26 cellular contexts compared by ENCODE assay signal in genomic region chr1:53968125-53968513, GRCh38. TPM values are rescaled to one million over a fixed set of nuclear protein-coding genes. Genes with fewer than 3 reads are reported as not detected.
DNase-seq lines count a peak whose midpoint lies in the region; TF ChIP-seq lines count a peak whose summit lies in the region.
"Had no signal": no experiment of that assay in that cellular context is flagged by ENCODE, and none has a peak within 500 bp of the region (broad histone marks: within the 10 kb centered on the region; RNA-seq: fewer than 3 reads in every experiment).

No MANE protein-coding gene starts in this region.

- H3K4me3 ChIP-seq in mammary epithelial cell (replicated peaks in 1 of 3; ENCODE audit: insufficient read depth in 1 of 3, low read depth in 2 of 3, low read length in 3 of 3) = no peak overlapping the region
- H3K4me3 ChIP-seq: BLaER1 treated with 17β-estradiol and CSF1 and Interleukin-3, amounts not matched to agents 10 nM and 100 nM; esophagus muscularis mucosa; gastroesophageal sphincter; lung; neural progenitor cell; sigmoid colon; tibial artery had no signal

- H3K9me3 ChIP-seq in mammary epithelial cell (replicated peaks; ENCODE audit: insufficient read depth, low read length) = no peaks in the 10 kb centered on the region
- H3K9me3 ChIP-seq: BLaER1 treated with 17β-estradiol and CSF1 and Interleukin-3, amounts not matched to agents 10 nM and 100 nM; esophagus muscularis mucosa; gastroesophageal sphincter; sigmoid colon; tibial artery had no signal

- no peak overlapping the region for H3K27ac Mint-ChIP-seq in activated naive CD8-positive, alpha-beta T cell treated with anti-CD3 and anti-CD28 coated beads for 36 hours
- H3K27ac Mint-ChIP-seq: neural progenitor cell; stimulated activated naive CD8-positive, alpha-beta T cell treated with anti-CD3 and anti-CD28 coated beads, Interleukin-15, Interleukin-2, amounts not matched to agents 100 ng/mL and 50 ng/mL, for 24 hours had no signal

- BruUV-seq in mammary epithelial cell (replicated peaks; lab: Mats Ljungman, UMichigan) = no TSS peak

- H3K79me2 ChIP-seq in mammary epithelial cell (ENCODE audit: insufficient read depth, low read length) = no peaks in the 10 kb centered on the region

- H2AFZ ChIP-seq in mammary epithelial cell (ENCODE audit: low read depth, low read length) = no peak overlapping the region
- H2AFZ ChIP-seq: neural progenitor cell had no signal

- H3K36me3 ChIP-seq in mammary epithelial cell (ENCODE audit: insufficient read depth, low read length) = peaks cover 46% of the 10 kb centered on the region

- no peaks in the 10 kb centered on the region for H3K4me1 ChIP-seq in mammary epithelial cell (ENCODE audit: insufficient read depth, low read length)
- H3K4me1 ChIP-seq: BLaER1 treated with 17β-estradiol and CSF1 and Interleukin-3, amounts not matched to agents 10 nM and 100 nM; neural progenitor cell; sigmoid colon had no signal

- H3K9me3 Mint-ChIP-seq in activated naive CD8-positive, alpha-beta T cell treated with anti-CD3 and anti-CD28 coated beads for 36 hours = no peaks in the 10 kb centered on the region
- H3K9me3 Mint-ChIP-seq: activated naive CD4-positive, alpha-beta T cell treated with anti-CD3 and anti-CD28 coated beads, Interleukin-2, amount 50 U/mL, for 72 hours; brain; IgD-negative memory B cell; neural progenitor cell; stimulated activated naive CD8-positive, alpha-beta T cell treated with anti-CD3 and anti-CD28 coated beads, Interleukin-15, Interleukin-2, amounts not matched to agents 100 ng/mL and 50 ng/mL, for 24 hours had no signal

- no peak overlapping the region for H3K4me3 Mint-ChIP-seq in activated naive CD8-positive, alpha-beta T cell treated with anti-CD3 and anti-CD28 coated beads for 36 hours
- H3K4me3 Mint-ChIP-seq: brain; IgD-negative memory B cell; neural progenitor cell; stimulated activated naive CD8-positive, alpha-beta T cell treated with anti-CD3 and anti-CD28 coated beads, Interleukin-15, Interleukin-2, amounts not matched to agents 100 ng/mL and 50 ng/mL, for 24 hours had no signal

- no peaks in the 10 kb centered on the region for H4K20me1 ChIP-seq in mammary epithelial cell (ENCODE audit: insufficient read depth, low read length)

- H3K27me3 ChIP-seq in mammary epithelial cell (ENCODE audit: insufficient read depth, low read length) = no peaks in the 10 kb centered on the region
- H3K27me3 ChIP-seq: BLaER1 treated with 17β-estradiol and CSF1 and Interleukin-3, amounts not matched to agents 10 nM and 100 nM; esophagus muscularis mucosa; gastroesophageal sphincter; neural progenitor cell; sigmoid colon; tibial artery had no signal

- DNase-seq in DMS53 treated with DMSO at 0.1 percent for 48 hours (lab: John Stamatoyannopoulos, UW; ENCODE audit: unreplicated experiment) (peak; percentile 100), NCI-H2029 (lab: John Stamatoyannopoulos, UW) (peak; percentile 66), amniotic epithelial cell (ENCODE audit: low read depth) (peak; percentile 54), kidney tubule cell (ENCODE audit: low spot score) (peak; percentile 53), cerebellum (ENCODE audit: low spot score) (no peak), mammary epithelial cell (no peak), cortex of kidney (lab: John Stamatoyannopoulos, UW) (no peak)
- DNase-seq in activated naive CD8-positive, alpha-beta T cell treated with anti-CD3 and anti-CD28 coated beads for 36 hours = no peak
- DNase-seq: activated CD4-positive, alpha-beta T cell treated with anti-CD3 and anti-CD28 coated beads, Interleukin-2, amount 50 U/mL, for 1 hour; effector memory CD4-positive, alpha-beta T cell; EL; NCI-H1105 treated with DMSO at 0.1 percent for 48 hours; NCI-H526; sigmoid colon; tibial artery had no signal

- no peak overlapping the region for H3K27ac ChIP-seq in mammary epithelial cell (ENCODE audit: insufficient read depth, low read depth, low read length)
- H3K27ac ChIP-seq: BLaER1 treated with 17β-estradiol and CSF1 and Interleukin-3, amounts not matched to agents 10 nM and 100 nM; esophagus muscularis mucosa; gastroesophageal sphincter; neural progenitor cell; sigmoid colon; tibial artery had no signal

- TF ChIP-seq CTCF in mammary epithelial cell (conservative IDR thresholded peaks at IDR 0.05 in 1 of 2, IDR thresholded peaks at IDR 0.05 in 1 of 2; ENCODE audit: extremely low read depth in 1 of 2, insufficient read depth in 1 of 2, low read depth in 1 of 2, low read length in 2 of 2) = no peak

- WGBS in mammary epithelial cell (ENCODE audit: low coverage, missing lambda C conversion rate) = 97% methylated on average over 2 of the region's 2 CpGs

- H3K36me3 Mint-ChIP-seq in activated naive CD8-positive, alpha-beta T cell treated with anti-CD3 and anti-CD28 coated beads for 36 hours = peaks cover 20% of the 10 kb centered on the region

- CTCF ChIA-PET in mammary epithelial cell (lab: Charles Lee; ENCODE audit: low non-redundant PET) = no interaction called here

- H3K4me2 ChIP-seq in mammary epithelial cell (ENCODE audit: insufficient read depth, low read depth, low read length) = no peak overlapping the region
- H3K4me2 ChIP-seq: BLaER1 treated with 17β-estradiol and CSF1 and Interleukin-3, amounts not matched to agents 10 nM and 100 nM; neural progenitor cell had no signal

- in situ Hi-C loops in mammary epithelial cell (cut with MboI; ENCODE audit: low sequenced_read_pairs in 2 of 2) = no loop called here

- H3K27me3 Mint-ChIP-seq in activated naive CD8-positive, alpha-beta T cell treated with anti-CD3 and anti-CD28 coated beads for 36 hours = no peaks in the 10 kb centered on the region
- H3K27me3 Mint-ChIP-seq: brain; IgD-negative memory B cell; stimulated activated naive CD8-positive, alpha-beta T cell treated with anti-CD3 and anti-CD28 coated beads, Interleukin-15, Interleukin-2, amounts not matched to agents 100 ng/mL and 50 ng/mL, for 24 hours had no signal

- no peaks in the 10 kb centered on the region for H3K4me1 Mint-ChIP-seq in activated naive CD8-positive, alpha-beta T cell treated with anti-CD3 and anti-CD28 coated beads for 36 hours
- H3K4me1 Mint-ChIP-seq: brain, neural progenitor cell had no signal

- intact Hi-C loops in mammary epithelial cell (cut with micrococcal nuclease) = no loop called here

- dilution Hi-C loops in mammary epithelial cell (cut with HindIII; ENCODE audit: low sequenced_read_pairs) = no loop called here

- no peak overlapping the region for H3K9ac ChIP-seq in mammary epithelial cell (ENCODE audit: insufficient read depth, low read length)
- H3K9ac ChIP-seq: BLaER1 treated with 17β-estradiol and CSF1 and Interleukin-3, amounts not matched to agents 10 nM and 100 nM had no signal

RNA-seq across cellular contexts. Expression of gene LRRC42, which starts 22.0 kb away (rescaled TPM):
- total RNA-seq in activated naive CD8-positive, alpha-beta T cell treated with anti-CD3 and anti-CD28 coated beads for 36 hours = 10 to 100 TPM; 29.0 to 30.1 TPM
- 14.2 TPM for total RNA-seq in cerebellum
- total RNA-seq in mammary epithelial cell = 10 to 100 TPM; 43.7 to 61.0 TPM
- polyA plus RNA-seq in mammary epithelial cell = 53.4 TPM
- 39.4 TPM for polyA minus RNA-seq in mammary epithelial cell

RNA-seq across cellular contexts. Expression of gene IFT25, which starts 22.6 kb away (rescaled TPM):
- 10 to 100 TPM; 53.2 to 59.1 TPM for total RNA-seq in activated naive CD8-positive, alpha-beta T cell treated with anti-CD3 and anti-CD28 coated beads for 36 hours
- total RNA-seq in cerebellum (42.2 TPM), mammary epithelial cell (10 to 100 TPM; 14.3 to 33.7 TPM)
- polyA plus RNA-seq in mammary epithelial cell = 20.7 TPM
- 14.2 TPM for polyA minus RNA-seq in mammary epithelial cell

RNA-seq across cellular contexts. Expression of gene LDLRAD1, which starts 49.9 kb away (rescaled TPM):
- not detected for total RNA-seq in activated naive CD8-positive, alpha-beta T cell treated with anti-CD3 and anti-CD28 coated beads for 36 hours
- total RNA-seq in cerebellum = not detected
- total RNA-seq in mammary epithelial cell = not detected
- not detected for polyA plus RNA-seq in mammary epithelial cell
- not detected for polyA minus RNA-seq in mammary epithelial cell
- total RNA-seq: activated naive CD4-positive, alpha-beta T cell treated with anti-CD3 and anti-CD28 coated beads, Interleukin-2, amount 50 U/mL, for 72 hours; esophagus muscularis mucosa; gastroesophageal sphincter; M059J; sigmoid colon had no signal
- polyA plus RNA-seq: AG04450, IgD-negative memory B cell, sigmoid colon had no signal

Comparison
In these comparisons a context has a peak if more than half of its experiments do, and no peak if none do; other contexts are left out.
1. DNase-seq: peak in DMS53 treated with DMSO at 0.1 percent for 48 hours (single experiment), NCI-H2029 (single experiment), amniotic epithelial cell (single experiment) and kidney tubule cell (single experiment); none in activated naive CD8-positive, alpha-beta T cell treated with anti-CD3 and anti-CD28 coated beads for 36 hours (single experiment), cerebellum (single experiment), mammary epithelial cell (single experiment) and cortex of kidney (single experiment).